ENCODE assay signal across 9 cellular contexts in genomic region chr18:36185901-36186460, GRCh38. TPM values are rescaled to one million over a fixed set of nuclear protein-coding genes. Genes with fewer than 3 reads are reported as not detected.
DNase-seq lines count a peak whose midpoint lies in the region; ATAC-seq lines count a peak whose summit lies in the region.
"Had no signal": no experiment of that assay in that cellular context is flagged by ENCODE, and none has a peak within 500 bp of the region (broad histone marks: within the 10 kb centered on the region; RNA-seq: fewer than 3 reads in every experiment).

No MANE protein-coding gene starts in this region.

- DNase-seq in stimulated activated naive CD8-positive, alpha-beta T cell treated with anti-CD3 and anti-CD28 coated beads, Interleukin-15, Interleukin-2, amounts not matched to agents 100 U/mL and 50 U/mL, for 24 hours: no peak
- DNase-seq in adipocyte (ENCODE audit: low read depth): no peak
- no peak for DNase-seq in immature natural killer cell
- no peak for DNase-seq in HuH-7 (ENCODE audit: low spot score)
- DNase-seq: activated CD4-positive, CD25-positive, alpha-beta regulatory T cell had no signal

- no peaks in the 10 kb centered on the region for H3K9me3 Mint-ChIP-seq in stimulated activated naive CD8-positive, alpha-beta T cell treated with anti-CD3 and anti-CD28 coated beads, Interleukin-15, Interleukin-2, amounts not matched to agents 100 ng/mL and 50 ng/mL, for 24 hours
- no peaks in the 10 kb centered on the region for H3K9me3 Mint-ChIP-seq in immature natural killer cell

- no peak overlapping the region for H3K27ac Mint-ChIP-seq in stimulated activated naive CD8-positive, alpha-beta T cell treated with anti-CD3 and anti-CD28 coated beads, Interleukin-15, Interleukin-2, amounts not matched to agents 100 ng/mL and 50 ng/mL, for 24 hours
- no peak overlapping the region for H3K27ac Mint-ChIP-seq in immature natural killer cell

- peak overlapping the region; percentile 51 for H3K4me3 Mint-ChIP-seq in stimulated activated naive CD8-positive, alpha-beta T cell treated with anti-CD3 and anti-CD28 coated beads, Interleukin-15, Interleukin-2, amounts not matched to agents 100 ng/mL and 50 ng/mL, for 24 hours
- H3K4me3 Mint-ChIP-seq in immature natural killer cell: peak overlapping the region; percentile 49 to 89 (median 85)

- no peak overlapping the region for H3K9ac ChIP-seq in adipocyte (ENCODE audit: low read length)

- no peaks in the 10 kb centered on the region for H3K36me3 Mint-ChIP-seq in stimulated activated naive CD8-positive, alpha-beta T cell treated with anti-CD3 and anti-CD28 coated beads, Interleukin-15, Interleukin-2, amounts not matched to agents 100 ng/mL and 50 ng/mL, for 24 hours (ENCODE audit: low read depth)
- H3K36me3 Mint-ChIP-seq in immature natural killer cell: no peaks in the 10 kb centered on the region

- H3K4me3 ChIP-seq in adipocyte (ENCODE audit: low read length): peak overlapping the region; percentile 87

- H3K27me3 Mint-ChIP-seq in stimulated activated naive CD8-positive, alpha-beta T cell treated with anti-CD3 and anti-CD28 coated beads, Interleukin-15, Interleukin-2, amounts not matched to agents 100 ng/mL and 50 ng/mL, for 24 hours: peaks cover 29% of the 10 kb centered on the region
- H3K27me3 Mint-ChIP-seq in immature natural killer cell (ENCODE audit: low read depth in 3 of 3): peaks cover 0 to 11% (median 10%) of the 10 kb centered on the region in 3 donors

- H3K9me3 ChIP-seq in adipocyte (ENCODE audit: control insufficient read depth, low read length): no peaks in the 10 kb centered on the region

- H3K4me1 Mint-ChIP-seq in stimulated activated naive CD8-positive, alpha-beta T cell treated with anti-CD3 and anti-CD28 coated beads, Interleukin-15, Interleukin-2, amounts not matched to agents 100 ng/mL and 50 ng/mL, for 24 hours (ENCODE audit: low read depth): peaks cover 10% of the 10 kb centered on the region
- H3K4me1 Mint-ChIP-seq in immature natural killer cell: peaks cover 7 to 14% of the 10 kb centered on the region in 2 donors

- peaks cover 14% of the 10 kb centered on the region for H3K4me1 ChIP-seq in adipocyte (ENCODE audit: control insufficient read depth, insufficient read depth, low read length)

- peaks cover 3% of the 10 kb centered on the region for H3K27me3 ChIP-seq in adipocyte (replicated peaks; ENCODE audit: control insufficient read depth, insufficient read depth, low read length)

- no peaks in the 10 kb centered on the region for H3K36me3 ChIP-seq in adipocyte (ENCODE audit: control insufficient read depth, insufficient read depth, low read length, severe bottlenecking)

- ATAC-seq in stimulated activated naive CD8-positive, alpha-beta T cell treated with anti-CD3 and anti-CD28 coated beads, Interleukin-15, Interleukin-2, amounts not matched to agents 100 U/mL and 50 U/mL, for 24 hours: no peak
- ATAC-seq in GM18870 (IDR thresholded peaks at IDR 0.05; ENCODE audit: unreplicated experiment): no peak
- no peak for ATAC-seq in HG03135 (IDR thresholded peaks at IDR 0.05; ENCODE audit: unreplicated experiment)
- ATAC-seq in GM21619 (IDR thresholded peaks at IDR 0.05; ENCODE audit: unreplicated experiment): no peak

RNA-seq across cellular contexts. Expression of gene MOCOS, which starts 1.3 kb away (rescaled TPM):
- polyA plus RNA-seq in immature natural killer cell: not detected

RNA-seq across cellular contexts. Expression of gene ELP2, which starts 56.3 kb away (rescaled TPM):
- polyA plus RNA-seq in immature natural killer cell: 10 to 100 TPM; 44.6 to 57.3 (median 48.3) TPM

RNA-seq across cellular contexts. Expression of gene SLC39A6, which starts 56.8 kb away (rescaled TPM):
- 10 to 100 TPM; 23.8 to 40.9 (median 33.8) TPM for polyA plus RNA-seq in immature natural killer cell
